Comparison of ENCODE assay signal across 30 cellular contexts in the genomic region with DNA sequence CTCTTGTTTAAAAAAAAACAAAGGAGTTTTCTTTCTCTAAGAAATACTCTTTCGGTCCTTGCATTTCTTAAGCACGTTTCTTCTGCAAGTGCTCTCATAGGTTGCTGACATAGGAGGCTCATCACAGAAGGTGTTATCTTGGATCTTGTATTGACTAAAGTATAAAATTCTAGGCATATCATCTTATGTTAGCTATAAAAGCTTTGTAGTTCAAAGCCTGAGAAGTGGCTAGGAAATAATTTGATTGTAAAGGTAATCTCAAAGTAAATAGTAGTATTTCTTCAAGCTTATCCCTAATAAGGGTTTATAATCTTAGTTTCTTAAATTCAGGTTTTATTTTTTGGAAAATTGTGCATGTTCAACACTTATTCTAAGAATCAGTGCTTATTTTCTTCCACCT.
"Had no signal": no experiment of that assay in that cellular context is flagged by ENCODE, and none has a peak within 500 bp of the region (broad histone marks: within the 10 kb centered on the region; RNA-seq: fewer than 3 reads in every experiment).

No MANE protein-coding gene starts in this region.

- H3K4me1 ChIP-seq: adrenal gland, body of pancreas, esophagus muscularis mucosa, foreskin keratinocyte, gastrocnemius medialis, heart left ventricle had no signal

- DNase-seq: activated CD4-positive, alpha-beta memory T cell treated with anti-CD3 and anti-CD28 coated beads for 36 hours; activated CD4-positive, alpha-beta T cell treated with anti-CD3 and anti-CD28 coated beads for 36 hours; activated CD4-positive, alpha-beta T cell treated with anti-CD3 and anti-CD28 coated beads, Interleukin-2, amount 10 ng/mL, durations not matched to agents 24 days and 14 days; activated CD4-positive, CD25-positive, alpha-beta regulatory T cell; activated CD4-positive, CD25-positive, alpha-beta regulatory T cell treated with anti-CD3 and anti-CD28 coated beads, Interleukin-2, amount 50 U/mL, for 72 hours; activated CD8-positive, alpha-beta memory T cell treated with anti-CD3 and anti-CD28 coated beads, Interleukin-2, amount 10 ng/mL, durations not matched to agents 7 days and 5 days; activated CD8-positive, alpha-beta memory T cell treated with anti-CD3 and anti-CD28 coated beads, Interleukin-2, amount 50 U/mL, for 4 hours; activated CD8-positive, alpha-beta T cell treated with anti-CD3 and anti-CD28 coated beads, Interleukin-2, amount 10 ng/mL, durations not matched to agents 7 days and 5 days; activated effector memory CD4-positive, alpha-beta T cell treated with anti-CD3 and anti-CD28 coated beads, Interleukin-2, amount 50 U/mL, for 16 hours; activated naive CD4-positive, alpha-beta T cell treated with anti-CD3 and anti-CD28 coated beads for 36 hours; activated naive CD8-positive, alpha-beta T cell treated with anti-CD3 and anti-CD28 coated beads for 36 hours; activated naive CD8-positive, alpha-beta T cell treated with anti-CD3 and anti-CD28 coated beads, Interleukin-2, amount 50 U/mL, for 24 hours; activated T-cell treated with anti-CD3 and anti-CD28 coated beads, Interleukin-2, amount 50 U/mL, for 1 hour; activated T-cell treated with anti-CD3 and anti-CD28 coated beads, Interleukin-2, amount 50 U/mL, for 48 hours; adrenal gland; amygdala; aorta; body of pancreas; caudate nucleus; cortex of kidney; dermis blood vessel endothelial cell; effector CD4-positive, alpha-beta T cell; effector memory CD8-positive, alpha-beta T cell; erythroblast; foreskin keratinocyte; gastrocnemius medialis; glutamatergic neuron; heart left ventricle; T1000 had no signal

- H3K36me3 ChIP-seq: adrenal gland, esophagus muscularis mucosa, gastrocnemius medialis, heart left ventricle had no signal

- H3K9me3 ChIP-seq: body of pancreas, esophagus muscularis mucosa, gastrocnemius medialis had no signal

- H3K4me3 ChIP-seq: adrenal gland, body of pancreas, esophagus muscularis mucosa, gastrocnemius medialis, heart left ventricle had no signal

- H3K27me3 ChIP-seq: adrenal gland, body of pancreas, esophagus muscularis mucosa, foreskin keratinocyte, gastrocnemius medialis, heart left ventricle had no signal

- H3K27ac ChIP-seq: adrenal gland, body of pancreas, esophagus muscularis mucosa, foreskin keratinocyte, gastrocnemius medialis, heart left ventricle had no signal

- ATAC-seq: activated CD4-positive, alpha-beta T cell treated with anti-CD3 and anti-CD28 coated beads for 36 hours; activated CD8-positive, alpha-beta memory T cell treated with anti-CD3 and anti-CD28 coated beads, Interleukin-2, amount 10 ng/mL, durations not matched to agents 7 days and 5 days; activated CD8-positive, alpha-beta T cell treated with anti-CD3 and anti-CD28 coated beads, Interleukin-2, amount 10 ng/mL, durations not matched to agents 7 days and 5 days; activated naive CD8-positive, alpha-beta T cell treated with anti-CD3 and anti-CD28 coated beads, Interleukin-2, amount 50 U/mL, for 24 hours; body of pancreas; effector memory CD8-positive, alpha-beta T cell; foreskin keratinocyte; gastrocnemius medialis; heart left ventricle had no signal
